8 cellular contexts compared by ENCODE assay signal in the genomic region with DNA sequence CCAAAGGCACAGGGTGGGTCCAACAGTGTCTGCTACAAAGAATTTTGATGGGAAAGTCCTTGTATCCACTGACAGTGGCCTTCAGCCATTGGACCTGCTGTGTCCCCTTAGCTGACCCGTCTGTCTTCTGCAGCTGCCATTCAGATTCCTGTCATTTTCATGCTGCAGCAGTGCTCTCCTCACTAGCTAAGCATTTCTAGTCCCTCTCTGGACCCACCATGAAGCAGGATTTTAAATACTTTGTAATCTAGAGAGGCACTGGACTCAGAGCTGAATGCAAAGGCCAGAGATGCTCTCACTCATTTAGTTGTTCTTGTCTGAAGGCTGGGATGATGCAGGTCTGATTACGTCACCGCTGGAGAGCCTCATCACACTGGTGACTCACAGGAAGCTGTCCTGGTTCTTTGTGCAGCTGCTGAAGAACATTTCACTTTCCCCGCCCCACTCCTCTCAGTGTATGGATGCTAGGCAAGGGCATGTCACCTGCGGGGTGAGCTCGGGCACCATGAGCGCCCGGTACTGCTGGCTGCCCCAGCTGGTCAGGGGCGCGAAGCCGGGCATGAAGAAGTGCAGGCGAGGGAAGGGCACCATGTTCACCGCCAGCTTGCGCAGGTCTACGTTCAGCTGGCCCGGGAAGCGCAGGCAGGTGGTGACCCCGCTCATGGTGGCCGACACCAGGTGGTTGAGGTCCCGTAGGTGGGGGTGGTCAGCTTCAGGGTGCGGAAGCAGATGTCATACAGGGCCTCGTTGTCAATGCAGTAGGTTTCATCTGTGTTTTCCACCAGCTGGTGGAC. TPM values are rescaled to one million over a fixed set of nuclear protein-coding genes. Genes with fewer than 3 reads are reported as not detected.
DNase-seq lines count a peak whose midpoint lies in the region; ATAC-seq lines count a peak whose summit lies in the region.

No MANE protein-coding gene starts in this region.

- ATAC-seq in left cardiac atrium (peak in 1 of 2 donors; percentile 83), HG02642 (IDR thresholded peaks at IDR 0.05; ENCODE audit: poor library complexity, unreplicated experiment) (no peak), GM21515 (IDR thresholded peaks at IDR 0.05; ENCODE audit: unreplicated experiment) (no peak)
- no peak for ATAC-seq in stimulated activated naive B cell treated with anti-CD40 and anti-IgM and Interleukin-4, amounts not matched to agents 10 μg/mL and 1 μg/mL and 100 μg/mL, for 72 hours (replicated peaks)

- H3K27me3 Mint-ChIP-seq in activated CD4-positive, alpha-beta memory T cell treated with anti-CD3 and anti-CD28 coated beads, Interleukin-2, amount 10 ng/mL, durations not matched to agents 7 days and 5 days: peaks cover 2% of the 10 kb centered on the region
- peaks cover 19 to 22% of the 10 kb centered on the region in 2 donors for H3K27me3 Mint-ChIP-seq in stimulated activated naive B cell treated with anti-CD40 and anti-IgM and Interleukin-4, amounts not matched to agents 10 μg/mL and 1 μg/mL and 100 μg/mL, for 72 hours

- DNase-seq in AML-193 (lab: John Stamatoyannopoulos, UW) (peak; percentile 25 to 38), Kasumi-1 (lab: John Stamatoyannopoulos, UW) (peak; percentile 23 to 29), left cardiac atrium (peak; percentile 65), epidermal melanocyte (ENCODE audit: insufficient read length, low spot score) (no peak)
- DNase-seq in activated CD4-positive, alpha-beta memory T cell treated with anti-CD3 and anti-CD28 coated beads, Interleukin-2, amount 10 ng/mL, durations not matched to agents 7 days and 5 days: peak; percentile 68
- DNase-seq in stimulated activated naive B cell treated with anti-CD40 and anti-IgM and Interleukin-4, amounts not matched to agents 10 μg/mL and 1 μg/mL and 100 μg/mL, for 72 hours: no peak

- H3K27ac Mint-ChIP-seq in activated CD4-positive, alpha-beta memory T cell treated with anti-CD3 and anti-CD28 coated beads, Interleukin-2, amount 10 ng/mL, durations not matched to agents 7 days and 5 days: no peak overlapping the region
- no peak overlapping the region for H3K27ac Mint-ChIP-seq in stimulated activated naive B cell treated with anti-CD40 and anti-IgM and Interleukin-4, amounts not matched to agents 10 μg/mL and 1 μg/mL and 100 μg/mL, for 72 hours

- no peaks in the 10 kb centered on the region for H3K9me3 Mint-ChIP-seq in activated CD4-positive, alpha-beta memory T cell treated with anti-CD3 and anti-CD28 coated beads, Interleukin-2, amount 10 ng/mL, durations not matched to agents 7 days and 5 days
- no peaks in the 10 kb centered on the region for H3K9me3 Mint-ChIP-seq in stimulated activated naive B cell treated with anti-CD40 and anti-IgM and Interleukin-4, amounts not matched to agents 10 μg/mL and 1 μg/mL and 100 μg/mL, for 72 hours

- intact Hi-C loops in left cardiac atrium (cut with DNase I): no loop called here

- H3K4me1 Mint-ChIP-seq in activated CD4-positive, alpha-beta memory T cell treated with anti-CD3 and anti-CD28 coated beads, Interleukin-2, amount 10 ng/mL, durations not matched to agents 7 days and 5 days: peaks cover 7% of the 10 kb centered on the region
- peaks cover 2 to 4% of the 10 kb centered on the region in 2 donors for H3K4me1 Mint-ChIP-seq in stimulated activated naive B cell treated with anti-CD40 and anti-IgM and Interleukin-4, amounts not matched to agents 10 μg/mL and 1 μg/mL and 100 μg/mL, for 72 hours

- POLR2A ChIA-PET in activated CD4-positive, alpha-beta memory T cell treated with anti-CD3 and anti-CD28 coated beads, Interleukin-2, amount 10 ng/mL, durations not matched to agents 7 days and 5 days (lab: Charles Lee): interaction anchor here (1.2 kb wide), 1 partner anchor 14 kb away, joined by 3 read pairs; no protein-coding TSS in a partner anchor

- no peak overlapping the region for H3K4me3 Mint-ChIP-seq in activated CD4-positive, alpha-beta memory T cell treated with anti-CD3 and anti-CD28 coated beads, Interleukin-2, amount 10 ng/mL, durations not matched to agents 7 days and 5 days
- no peak overlapping the region for H3K4me3 Mint-ChIP-seq in stimulated activated naive B cell treated with anti-CD40 and anti-IgM and Interleukin-4, amounts not matched to agents 10 μg/mL and 1 μg/mL and 100 μg/mL, for 72 hours

- CTCF ChIA-PET in activated CD4-positive, alpha-beta memory T cell treated with anti-CD3 and anti-CD28 coated beads, Interleukin-2, amount 10 ng/mL, durations not matched to agents 7 days and 5 days (lab: Charles Lee): interaction anchor here (0.5 to 1.7 kb wide), 2 partner anchors 50 to 75 kb away, joined by 4 to 5 read pairs; no protein-coding TSS in a partner anchor

- no peaks in the 10 kb centered on the region for H3K36me3 Mint-ChIP-seq in activated CD4-positive, alpha-beta memory T cell treated with anti-CD3 and anti-CD28 coated beads, Interleukin-2, amount 10 ng/mL, durations not matched to agents 7 days and 5 days (ENCODE audit: low read depth)
- no peaks in the 10 kb centered on the region for H3K36me3 Mint-ChIP-seq in stimulated activated naive B cell treated with anti-CD40 and anti-IgM and Interleukin-4, amounts not matched to agents 10 μg/mL and 1 μg/mL and 100 μg/mL, for 72 hours

RNA-seq across cellular contexts. Expression of gene TUBB2A, which starts 19.4 kb away (rescaled TPM):
- total RNA-seq in activated CD4-positive, alpha-beta memory T cell treated with anti-CD3 and anti-CD28 coated beads, Interleukin-2, amount 10 ng/mL, durations not matched to agents 7 days and 5 days: 1 to 10 TPM; 2.5 to 3.6 TPM
- 10 to 100 TPM; 43.8 to 57.8 TPM for total RNA-seq in left cardiac atrium

RNA-seq across cellular contexts. Expression of gene TUBB2B, which starts 50.7 kb away (rescaled TPM):
- total RNA-seq in activated CD4-positive, alpha-beta memory T cell treated with anti-CD3 and anti-CD28 coated beads, Interleukin-2, amount 10 ng/mL, durations not matched to agents 7 days and 5 days: not detected
- total RNA-seq in left cardiac atrium: 1 to 10 TPM; 2.2 to 3.9 TPM

RNA-seq across cellular contexts. Expression of gene BPHL, which starts 58.2 kb away (rescaled TPM):
- total RNA-seq in activated CD4-positive, alpha-beta memory T cell treated with anti-CD3 and anti-CD28 coated beads, Interleukin-2, amount 10 ng/mL, durations not matched to agents 7 days and 5 days: 1 to 10 TPM; 7.3 to 9.2 TPM
- total RNA-seq in left cardiac atrium: 10 to 100 TPM; 12.4 to 13.6 TPM

Comparison
In these comparisons a context has a peak if more than half of its experiments do, and no peak if none do; other contexts are left out.
1. DNase-seq: peak in AML-193 (2 of 2), Kasumi-1 (2 of 2), activated CD4-positive, alpha-beta memory T cell treated with anti-CD3 and anti-CD28 coated beads, Interleukin-2, amount 10 ng/mL, durations not matched to agents 7 days and 5 days (single experiment) and left cardiac atrium (single experiment); none in epidermal melanocyte (single experiment) and stimulated activated naive B cell treated with anti-CD40 and anti-IgM and Interleukin-4, amounts not matched to agents 10 μg/mL and 1 μg/mL and 100 μg/mL, for 72 hours (single experiment).
2. RNA of gene TUBB2A, which starts 19.4 kb away (total RNA-seq): 43.8 to 57.8 TPM in left cardiac atrium; 2.5 to 3.6 TPM in activated CD4-positive, alpha-beta memory T cell treated with anti-CD3 and anti-CD28 coated beads, Interleukin-2, amount 10 ng/mL, durations not matched to agents 7 days and 5 days; every median in the first group is over 4 times any median in the second.